In genomic region chr2:109261906-109262631, GRCh38 we compare ENCODE assay signal across 10 cellular contexts.
"Had no signal": no experiment of that assay in that cellular context is flagged by ENCODE, and none has a peak within 500 bp of the region (broad histone marks: within the 10 kb centered on the region; RNA-seq: fewer than 3 reads in every experiment).

No MANE protein-coding gene starts in this region.

- H3K9me3 ChIP-seq: lower lobe of right lung had no signal

- H3K4me1 Mint-ChIP-seq: stimulated activated effector memory CD8-positive, alpha-beta T cell treated with anti-CD3 and anti-CD28 coated beads, Interleukin-12 subunit alpha, Interleukin-12 subunit beta, amount 100 ng/mL, for 72 hours had no signal

- H3K27ac Mint-ChIP-seq: activated naive CD8-positive, alpha-beta T cell treated with anti-CD3 and anti-CD28 coated beads, Interleukin-2, amount 10 ng/mL, durations not matched to agents 7 days and 5 days; mesothelial cell of epicardium; stimulated activated effector memory CD8-positive, alpha-beta T cell treated with anti-CD3 and anti-CD28 coated beads, Interleukin-12 subunit alpha, Interleukin-12 subunit beta, amount 100 ng/mL, for 72 hours had no signal

- H3K4me3 ChIP-seq: lower lobe of right lung had no signal

- H3K27ac ChIP-seq: epithelial cell of prostate, lower lobe of right lung had no signal

- ATAC-seq: stimulated activated effector memory CD8-positive, alpha-beta T cell treated with anti-CD3 and anti-CD28 coated beads, Interleukin-12 subunit alpha, Interleukin-12 subunit beta, amount 100 ng/mL, for 72 hours had no signal

- H3K9me3 Mint-ChIP-seq: activated naive CD8-positive, alpha-beta T cell treated with anti-CD3 and anti-CD28 coated beads, Interleukin-2, amount 10 ng/mL, durations not matched to agents 7 days and 5 days; mesothelial cell of epicardium; stimulated activated effector memory CD8-positive, alpha-beta T cell treated with anti-CD3 and anti-CD28 coated beads, Interleukin-12 subunit alpha, Interleukin-12 subunit beta, amount 100 ng/mL, for 72 hours had no signal

- DNase-seq: activated CD4-positive, alpha-beta T cell treated with anti-CD3 and anti-CD28 coated beads, Interleukin-2, amount 50 U/mL, for 1 hour; activated gamma-delta T cell treated with Interleukin-2 at 50 U/mL for 16 hours; activated naive CD8-positive, alpha-beta T cell treated with anti-CD3 and anti-CD28 coated beads, Interleukin-2, amount 10 ng/mL, durations not matched to agents 7 days and 5 days; aorta; cortex of kidney; effector memory CD4-positive, alpha-beta T cell; lower lobe of right lung had no signal

- H3K36me3 Mint-ChIP-seq: activated naive CD8-positive, alpha-beta T cell treated with anti-CD3 and anti-CD28 coated beads, Interleukin-2, amount 10 ng/mL, durations not matched to agents 7 days and 5 days; mesothelial cell of epicardium; stimulated activated effector memory CD8-positive, alpha-beta T cell treated with anti-CD3 and anti-CD28 coated beads, Interleukin-12 subunit alpha, Interleukin-12 subunit beta, amount 100 ng/mL, for 72 hours had no signal

- H3K36me3 ChIP-seq: lower lobe of right lung had no signal

- H3K4me3 Mint-ChIP-seq: activated naive CD8-positive, alpha-beta T cell treated with anti-CD3 and anti-CD28 coated beads, Interleukin-2, amount 10 ng/mL, durations not matched to agents 7 days and 5 days; mesothelial cell of epicardium; stimulated activated effector memory CD8-positive, alpha-beta T cell treated with anti-CD3 and anti-CD28 coated beads, Interleukin-12 subunit alpha, Interleukin-12 subunit beta, amount 100 ng/mL, for 72 hours had no signal
